14 cellular contexts compared by ENCODE assay signal in genomic region chrX:136097871-136098805, GRCh38.
"Had no signal": no experiment of that assay in that cellular context is flagged by ENCODE, and none has a peak within 500 bp of the region (broad histone marks: within the 10 kb centered on the region; RNA-seq: fewer than 3 reads in every experiment).

No MANE protein-coding gene starts in this region.

- H3K27me3 Mint-ChIP-seq: progenitor cell of endocrine pancreas; stimulated activated naive CD8-positive, alpha-beta T cell treated with anti-CD3 and anti-CD28 coated beads, Interleukin-15, Interleukin-2, amounts not matched to agents 100 ng/mL and 50 ng/mL, for 24 hours; T-helper 17 cell had no signal

- H3K4me3 ChIP-seq: adrenal gland, smooth muscle cell, suprapubic skin, upper lobe of left lung had no signal

- H3K9me3 Mint-ChIP-seq: stimulated activated naive CD8-positive, alpha-beta T cell treated with anti-CD3 and anti-CD28 coated beads, Interleukin-15, Interleukin-2, amounts not matched to agents 100 ng/mL and 50 ng/mL, for 24 hours had no signal

- H3K27me3 ChIP-seq: adrenal gland, suprapubic skin, upper lobe of left lung had no signal

- FAIRE-seq: TTC549 had no signal

- H3K27ac ChIP-seq: adrenal gland, suprapubic skin, upper lobe of left lung had no signal

- DNase-seq: activated naive CD4-positive, alpha-beta T cell treated with anti-CD3 and anti-CD28 coated beads, Interleukin-2, amount 50 U/mL, for 16 hours; activated T-cell treated with anti-CD3 and anti-CD28 coated beads for 4 hours; adrenal gland; nephron progenitor cell; occipital lobe; stimulated activated CD4-positive, alpha-beta T cell treated with anti-CD3 and anti-CD28 coated beads, Interleukin-4, amount 100 ng/mL, for 4 hours; stimulated activated CD8-positive, alpha-beta memory T cell treated with anti-CD3 and anti-CD28 coated beads, Interleukin-4, amount 100 ng/mL, for 48 hours; T-helper 17 cell had no signal

- H3K4me1 Mint-ChIP-seq: nephron progenitor cell, T-helper 17 cell had no signal

- H3K36me3 ChIP-seq: adrenal gland, suprapubic skin, upper lobe of left lung had no signal

- H3K4me2 ChIP-seq: smooth muscle cell had no signal

- H3K9me3 ChIP-seq: adrenal gland, suprapubic skin, upper lobe of left lung had no signal

- H3K4me1 ChIP-seq: adrenal gland, suprapubic skin, upper lobe of left lung had no signal

- H3K27ac Mint-ChIP-seq: nephron progenitor cell; progenitor cell of endocrine pancreas; stimulated activated naive CD8-positive, alpha-beta T cell treated with anti-CD3 and anti-CD28 coated beads, Interleukin-15, Interleukin-2, amounts not matched to agents 100 ng/mL and 50 ng/mL, for 24 hours; T-helper 17 cell had no signal

- H3K4me3 Mint-ChIP-seq: nephron progenitor cell; stimulated activated naive CD8-positive, alpha-beta T cell treated with anti-CD3 and anti-CD28 coated beads, Interleukin-15, Interleukin-2, amounts not matched to agents 100 ng/mL and 50 ng/mL, for 24 hours; T-helper 17 cell had no signal
